8 cellular contexts compared by ENCODE assay signal in genomic region chr4:26856906-26857277, GRCh38. TPM values are rescaled to one million over a fixed set of nuclear protein-coding genes. Genes with fewer than 3 reads are reported as not detected.
DNase-seq lines count a peak whose midpoint lies in the region; FAIRE-seq and TF ChIP-seq lines count a peak whose summit lies in the region.

No MANE protein-coding gene starts in this region.

- in situ Hi-C loops in HAP-1 (cut with MboI; ENCODE audit: low sequenced_read_pairs) = no loop called here

- no peaks in the 10 kb centered on the region for H3K36me3 Mint-ChIP-seq in glutamatergic neuron (ENCODE audit: unreplicated experiment)

- DNase-seq in HAP-1 (ENCODE audit: low spot score in 2 of 2) (no peak), glutamatergic neuron (no peak), frontal cortex (ENCODE audit: low spot score in 2 of 2) (no peak), SIG-M5 (lab: John Stamatoyannopoulos, UW) (no peak), GM20000 (ENCODE audit: low spot score) (no peak), anterior cingulate cortex (lab: John Stamatoyannopoulos, UW) (no peak)

- no peak for FAIRE-seq in frontal cortex (lab: Jason Lieb, UNC)

- peak overlapping the region; percentile 74 for H3K27ac Mint-ChIP-seq in glutamatergic neuron (ENCODE audit: unreplicated experiment)

- H3K27me3 Mint-ChIP-seq in glutamatergic neuron (ENCODE audit: unreplicated experiment) = peaks cover 10% of the 10 kb centered on the region

- peaks cover 32% of the 10 kb centered on the region for H3K4me1 Mint-ChIP-seq in glutamatergic neuron (ENCODE audit: low read depth, unreplicated experiment)

- H3K27me3 ChIP-seq in HAP-1 (ENCODE audit: low read depth) = no peaks in the 10 kb centered on the region
- H3K27me3 ChIP-seq in skeletal muscle satellite cell (ENCODE audit: control insufficient read depth, insufficient read depth, low read length) = no peaks in the 10 kb centered on the region

- peak overlapping the region; percentile 93 for H3K4me3 Mint-ChIP-seq in glutamatergic neuron (ENCODE audit: unreplicated experiment)

- H3K4me1 ChIP-seq in HAP-1 (peaks cover 11% of the 10 kb centered on the region), skeletal muscle satellite cell (ENCODE audit: control insufficient read depth, insufficient read depth, low read length) (peaks cover 28% of the 10 kb centered on the region)

- peak overlapping the region; percentile 99 for H3K4me2 ChIP-seq in skeletal muscle satellite cell (ENCODE audit: low read length)

- H3K4me3 ChIP-seq in HAP-1 (peak overlapping the region; percentile 55), WI38 (ENCODE audit: low read depth, low read length) (peak overlapping the region; percentile 86), skeletal muscle satellite cell (ENCODE audit: low read length) (peak overlapping the region; percentile 97)

- no peaks in the 10 kb centered on the region for H3K36me3 ChIP-seq in HAP-1 (replicated peaks)
- H3K36me3 ChIP-seq in skeletal muscle satellite cell (ENCODE audit: insufficient read depth, low read length) = no peaks in the 10 kb centered on the region

- peaks cover 17% of the 10 kb centered on the region for H3K9me3 Mint-ChIP-seq in glutamatergic neuron (ENCODE audit: unreplicated experiment)

- peak overlapping the region; percentile 78 for H3K9ac ChIP-seq in skeletal muscle satellite cell (ENCODE audit: low read depth, low read length)

- H3K9me3 ChIP-seq in HAP-1 = no peaks in the 10 kb centered on the region
- no peaks in the 10 kb centered on the region for H3K9me3 ChIP-seq in skeletal muscle satellite cell (replicated peaks; ENCODE audit: low read length)

- TF ChIP-seq CTCF in WI38 (IDR thresholded peaks at IDR 0.05; ENCODE audit: low read depth, low read length) (no peak), glutamatergic neuron (IDR thresholded peaks at IDR 0.05; ENCODE audit: partially characterized antibody, unreplicated experiment) (no peak), GM20000 (IDR thresholded peaks at IDR 0.05; ENCODE audit: extremely low read depth, missing control alignments) (no peak)

RNA-seq across cellular contexts. Expression of gene STIM2, which starts 3.7 kb away (rescaled TPM):
- total RNA-seq in glutamatergic neuron (ENCODE audit: unreplicated experiment) = 28.2 TPM
- total RNA-seq in skeletal muscle satellite cell (2012; rRNA removed) = 12.7 and 15.7 TPM in 2 replicates
- 22.8 TPM for total RNA-seq in frontal cortex
